In genomic region chr2:17628349-17629261, GRCh38 we compare ENCODE assay signal across 15 cellular contexts.
DNase-seq lines count a peak whose midpoint lies in the region; ATAC-seq, FAIRE-seq and TF ChIP-seq lines count a peak whose summit lies in the region.
"Had no signal": no experiment of that assay in that cellular context is flagged by ENCODE, and none has a peak within 500 bp of the region (broad histone marks: within the 10 kb centered on the region; RNA-seq: fewer than 3 reads in every experiment).

No MANE protein-coding gene starts in this region.

- intact Hi-C loops in ovary (cut with DNase I) = no loop called here

- no peak overlapping the region for H3K4me3 ChIP-seq in ovary
- H3K4me3 ChIP-seq: gastroesophageal sphincter had no signal

- TF ChIP-seq POLR2A in ovary (IDR thresholded peaks at IDR 0.05) = no peak
- no peak for TF ChIP-seq POLR2A in GM12891 (IDR thresholded peaks at IDR 0.05; ENCODE audit: low read depth, low read length)

- H3K36me3 ChIP-seq in ovary = no peaks in the 10 kb centered on the region
- H3K36me3 ChIP-seq: gastroesophageal sphincter had no signal

- 45 to 49% (median 47%) methylated on average over 2 of the region's 2 CpGs for WGBS in ovary, 3 donors

- H3K9me3 ChIP-seq in ovary = no peaks in the 10 kb centered on the region
- H3K9me3 ChIP-seq: gastroesophageal sphincter had no signal

- DNase-seq in DMS79 treated with DMSO at 0.1 percent for 48 hours (lab: John Stamatoyannopoulos, UW) (peak; percentile 28), ovary (no peak), NCI-H1092 treated with DMSO at 0.1 percent for 48 hours (lab: John Stamatoyannopoulos, UW) (no peak), GM12891 (ENCODE audit: insufficient read length, low spot score) (no peak)
- no peak for DNase-seq in activated CD4-positive, CD25-positive, alpha-beta regulatory T cell (lab: John Stamatoyannopoulos, UW)
- DNase-seq: effector CD4-positive, alpha-beta T cell; HCEC 1CT; left cardiac atrium; naive thymus-derived CD8-positive, alpha-beta T cell; NCI-H748 treated with DMSO at 0.1 percent for 48 hours had no signal

- TF ChIP-seq CTCF in ovary (IDR thresholded peaks at IDR 0.05) = no peak

- TF ChIP-seq EP300 in ovary (IDR thresholded peaks at IDR 0.05) = no peak

- no peak for FAIRE-seq in GM12891 (lab: Jason Lieb, UNC)

- no peaks in the 10 kb centered on the region for H3K27me3 ChIP-seq in ovary
- H3K27me3 ChIP-seq: gastroesophageal sphincter had no signal

- H3K4me1 ChIP-seq in ovary (ENCODE audit: insufficient read depth) = no peaks in the 10 kb centered on the region
- H3K4me1 ChIP-seq: gastroesophageal sphincter had no signal

- ATAC-seq in GM21367 (IDR thresholded peaks at IDR 0.05; ENCODE audit: unreplicated experiment) (peak; percentile 64), HG03460 (IDR thresholded peaks at IDR 0.05; ENCODE audit: unreplicated experiment) (peak; percentile 38), esophagus mucosa (peak; percentile 73)
- ATAC-seq: gastroesophageal sphincter; naive thymus-derived CD8-positive, alpha-beta T cell had no signal

- no peak overlapping the region for H3K27ac ChIP-seq in ovary
- H3K27ac ChIP-seq: gastroesophageal sphincter, VCaP had no signal

TF ChIP-seq in GM12891, 5 proteins besides CTCF, POLR2A, EP300 and RAD21:
- TF ChIP-seq POLR2AphosphoS5 (IDR thresholded peaks at IDR 0.05; ENCODE audit: low read depth, low read length) = no peak
- TF ChIP-seq PAX5 (IDR thresholded peaks at IDR 0.05; ENCODE audit: insufficient read depth, low read length, severe bottlenecking) = no peak
- no peak for TF ChIP-seq POU2F2 (IDR thresholded peaks at IDR 0.05; ENCODE audit: low read depth, low read length)
- TF ChIP-seq TAF1 (IDR thresholded peaks at IDR 0.05; ENCODE audit: low read depth, low read length) = no peak
- TF ChIP-seq SPI1 (IDR thresholded peaks at IDR 0.05; ENCODE audit: low read depth, low read length) = no peak
